1 cellular context compared by ENCODE assay signal in the genomic region with DNA sequence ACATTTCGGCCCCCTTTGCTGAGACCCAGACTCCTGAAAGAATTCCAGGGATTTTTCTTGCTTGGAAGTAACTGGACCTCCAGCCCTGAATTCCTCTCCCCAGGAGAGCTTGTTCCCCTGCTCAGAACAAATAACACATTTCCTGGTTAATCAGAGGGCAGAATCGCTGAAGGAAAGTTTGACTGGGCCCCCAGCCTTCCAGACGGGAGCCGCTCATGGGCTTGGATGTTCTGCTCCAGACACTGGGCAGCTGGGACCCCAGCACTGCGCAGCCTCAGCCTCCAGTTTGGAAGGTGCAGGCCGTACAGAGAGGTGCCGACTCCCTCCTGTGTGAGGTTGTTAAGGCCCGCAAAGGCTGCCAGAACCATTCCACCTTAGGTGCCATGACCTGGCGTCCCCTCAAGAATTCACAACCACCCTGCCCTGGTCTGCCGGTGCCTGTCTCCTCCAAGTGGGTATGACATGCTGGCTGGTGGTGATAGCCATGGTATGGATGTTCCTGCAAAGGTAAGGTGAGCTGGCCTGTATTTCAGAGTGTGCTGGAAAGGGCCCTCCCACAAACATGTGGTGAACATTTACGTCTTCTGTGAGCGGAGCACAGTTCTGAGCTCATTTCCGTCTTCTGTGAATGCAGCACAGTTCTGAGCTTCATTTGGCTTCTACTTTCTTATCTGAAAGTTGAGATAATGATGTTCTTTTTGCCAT.
TF ChIP-seq lines count a peak whose summit lies in the region.

No MANE protein-coding gene starts in this region.

TF ChIP-seq in GM12891, 5 proteins besides CTCF, POLR2A, EP300 and RAD21 (continued from another document):
- TF ChIP-seq PAX5 (IDR thresholded peaks at IDR 0.05; ENCODE audit: insufficient read depth, low read length, severe bottlenecking), result no peak
